ENCODE assay signal across 18 cellular contexts in the genomic region with DNA sequence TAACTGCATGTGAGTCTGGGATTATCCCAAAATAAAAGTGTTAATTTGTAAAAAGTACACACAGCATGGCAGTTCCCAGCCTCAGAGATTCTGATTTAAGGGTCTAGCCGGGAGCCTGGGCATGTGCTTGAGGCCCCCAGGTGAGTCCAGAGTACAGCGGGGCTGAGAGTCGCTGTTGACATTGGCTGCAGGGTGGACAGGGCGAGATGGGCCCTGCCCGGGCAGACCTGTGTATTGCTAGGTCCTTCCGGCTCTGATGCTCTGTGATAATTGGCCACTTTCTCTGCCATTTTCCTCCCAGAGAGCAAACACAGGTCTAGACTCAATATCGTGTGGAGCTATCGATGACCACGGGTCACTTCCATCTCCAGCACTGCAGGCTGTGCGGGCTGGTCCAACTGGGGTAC.
DNase-seq lines count a peak whose midpoint lies in the region; ATAC-seq and TF ChIP-seq lines count a peak whose summit lies in the region.
"Had no signal": no experiment of that assay in that cellular context is flagged by ENCODE, and none has a peak within 500 bp of the region (broad histone marks: within the 10 kb centered on the region; RNA-seq: fewer than 3 reads in every experiment).

No MANE protein-coding gene starts in this region.

- H3K4me1 ChIP-seq in NT2/D1 (ENCODE audit: insufficient read depth, insufficient read length), result peaks cover 11% of the 10 kb centered on the region
- peaks cover 42% of the 10 kb centered on the region for H3K4me1 ChIP-seq in body of pancreas
- no peaks in the 10 kb centered on the region for H3K4me1 ChIP-seq in mucosa of rectum (ENCODE audit: control insufficient read depth in 2 of 2, insufficient read depth in 2 of 2, low read length in 2 of 2)
- H3K4me1 ChIP-seq in thyroid gland, result peaks cover 40 to 49% of the 10 kb centered on the region in 2 donors
- H3K4me1 ChIP-seq: HAP-1 had no signal

- H3K36me3 ChIP-seq in NT2/D1 (ENCODE audit: insufficient read depth, insufficient read length, low read length) (peaks cover 11% of the 10 kb centered on the region), body of pancreas (replicated peaks in 1 of 2; ENCODE audit: insufficient read depth in 1 of 2, low read depth in 2 of 2) (no peaks in the 10 kb centered on the region), mucosa of rectum (ENCODE audit: control insufficient read depth in 2 of 2, insufficient read depth in 2 of 2, low read length in 2 of 2) (peaks cover 6 to 14% of the 10 kb centered on the region in 2 donors), thyroid gland (no peaks in the 10 kb centered on the region)
- H3K36me3 ChIP-seq: HAP-1, uterus had no signal

- no peaks in the 10 kb centered on the region for H3K9me3 ChIP-seq in NT2/D1 (ENCODE audit: insufficient read depth, low read length)
- no peaks in the 10 kb centered on the region for H3K9me3 ChIP-seq in body of pancreas
- H3K9me3 ChIP-seq in mucosa of rectum (ENCODE audit: control insufficient read depth in 2 of 2, low read length in 2 of 2), result no peaks in the 10 kb centered on the region
- no peaks in the 10 kb centered on the region for H3K9me3 ChIP-seq in thyroid gland
- H3K9me3 ChIP-seq: HAP-1, uterus had no signal

- TF ChIP-seq CTCF in body of pancreas (IDR thresholded peaks at IDR 0.05) (no peak), thyroid gland (IDR thresholded peaks at IDR 0.05) (no peak)

- H3K4me3 ChIP-seq in NT2/D1 (ENCODE audit: insufficient read length, low read depth) (no peak overlapping the region), body of pancreas (no peak overlapping the region), mucosa of rectum (ENCODE audit: low read length in 2 of 2) (no peak overlapping the region), thyroid gland (replicated peaks in 1 of 3) (no peak overlapping the region)
- H3K4me3 ChIP-seq: HAP-1, uterus had no signal

- H3K9ac ChIP-seq in NT2/D1 (ENCODE audit: insufficient read length, low read depth) (peak overlapping the region; percentile 17), mucosa of rectum (ENCODE audit: low read depth in 1 of 2, low read length in 2 of 2) (no peak overlapping the region)

- H3K27me3 ChIP-seq in NT2/D1 (ENCODE audit: insufficient read depth, insufficient read length) (no peaks in the 10 kb centered on the region), body of pancreas (no peaks in the 10 kb centered on the region), mucosa of rectum (ENCODE audit: control insufficient read depth in 2 of 2, insufficient read depth in 2 of 2, low read length in 2 of 2) (no peaks in the 10 kb centered on the region), thyroid gland (no peaks in the 10 kb centered on the region)
- H3K27me3 ChIP-seq: uterus had no signal

- ATAC-seq in body of pancreas (peak; percentile 26), GM21515 (IDR thresholded peaks at IDR 0.05; ENCODE audit: unreplicated experiment) (no peak), GM18511 (IDR thresholded peaks at IDR 0.05; ENCODE audit: unreplicated experiment) (no peak), HG03139 (IDR thresholded peaks at IDR 0.05; ENCODE audit: unreplicated experiment) (no peak)
- ATAC-seq: activated CD8-positive, alpha-beta T cell treated with anti-CD3 and anti-CD28 coated beads, Interleukin-2, amount 10 ng/mL, durations not matched to agents 7 days and 5 days had no signal

- DNase-seq in NT2/D1 (ENCODE audit: low read depth, low spot score), result no peak
- peak in 3 of 4 donors; percentile 17 to 42 (median 38) for DNase-seq in body of pancreas
- no peak for DNase-seq in thyroid gland
- DNase-seq: activated CD4-positive, CD25-positive, alpha-beta regulatory T cell treated with anti-CD3 and anti-CD28 coated beads, Interleukin-2, amount 50 U/mL, for 72 hours; activated CD8-positive, alpha-beta T cell treated with anti-CD3 and anti-CD28 coated beads, Interleukin-2, amount 10 ng/mL, durations not matched to agents 7 days and 5 days; activated gamma-delta T cell treated with Interleukin-2 at 50 U/mL for 16 hours; CD8-positive, alpha-beta memory T cell; DMS153; KBM-7; NCI-H1694 treated with DMSO at 0.1 percent for 48 hours; NCI-H748 treated with DMSO at 0.1 percent for 48 hours; stimulated activated CD8-positive, alpha-beta memory T cell treated with anti-CD3 and anti-CD28 coated beads, Interleukin-4, amount 100 ng/mL, for 48 hours had no signal

- peak overlapping the region; percentile 74 to 81 (median 76) for H3K27ac ChIP-seq in body of pancreas
- peak overlapping the region; percentile 7 to 29 for H3K27ac ChIP-seq in mucosa of rectum (ENCODE audit: low read depth in 2 of 2, low read length in 2 of 2)
- peak overlapping the region; percentile 84 to 86 (median 85) for H3K27ac ChIP-seq in thyroid gland

- intact Hi-C loops in body of pancreas (cut with DNase I), result no loop called here
- intact Hi-C loops in thyroid gland (cut with DNase I), result no loop called here

- TF ChIP-seq POLR2A in body of pancreas (IDR thresholded peaks at IDR 0.05), result no peak
- TF ChIP-seq POLR2A in thyroid gland (IDR thresholded peaks at IDR 0.05), result no peak

- 44 to 45% methylated on average over 6 to 10 of the region's 10 CpGs for WGBS in body of pancreas, 2 donors
- WGBS in thyroid gland, 2 donors, result 69 to 74% methylated on average over 7 to 10 of the region's 10 CpGs

Comparison
In these comparisons a context has a peak if more than half of its experiments do, and no peak if none do; other contexts are left out.
1. DNase-seq: peak in body of pancreas (3 of 4); none in NT2/D1 (single experiment) and thyroid gland (0 of 2).
2. H3K27ac ChIP-seq: peak in every context shown above with its lines; median percentile 85 in thyroid gland; 76 in body of pancreas; 18 in mucosa of rectum.